Comparison of ENCODE assay signal across 1 cellular context in the genomic region with DNA sequence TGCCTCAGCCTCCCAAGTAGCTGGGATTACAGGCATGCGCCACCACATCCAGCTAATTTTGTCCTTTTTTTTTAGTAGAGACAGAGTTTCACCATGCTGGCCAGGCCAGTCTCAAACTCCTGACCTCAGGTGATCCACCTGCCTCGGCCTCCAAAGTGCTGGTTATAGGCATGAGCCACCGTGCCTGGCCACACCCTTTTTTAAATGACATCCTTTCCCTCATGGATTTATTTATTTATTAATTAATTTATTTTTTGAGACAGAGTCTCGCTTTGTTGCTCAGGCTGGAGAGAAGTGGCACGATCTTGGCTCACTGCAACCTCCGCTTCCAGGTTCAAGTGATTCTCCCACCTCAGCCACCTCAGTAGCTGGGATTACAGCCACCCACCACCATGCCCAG. TPM values are rescaled to one million over a fixed set of nuclear protein-coding genes. Genes with fewer than 3 reads are reported as not detected.
"Had no signal": no experiment of that assay in that cellular context is flagged by ENCODE, and none has a peak within 500 bp of the region (broad histone marks: within the 10 kb centered on the region; RNA-seq: fewer than 3 reads in every experiment).

No MANE protein-coding gene starts in this region.

RNA-seq across cellular contexts. Expression of gene CEP170B, which starts 7.1 kb away (rescaled TPM):
- polyA plus RNA-seq: immature natural killer cell had no signal
